Comparison of ENCODE assay signal across 17 cellular contexts in the genomic region with DNA sequence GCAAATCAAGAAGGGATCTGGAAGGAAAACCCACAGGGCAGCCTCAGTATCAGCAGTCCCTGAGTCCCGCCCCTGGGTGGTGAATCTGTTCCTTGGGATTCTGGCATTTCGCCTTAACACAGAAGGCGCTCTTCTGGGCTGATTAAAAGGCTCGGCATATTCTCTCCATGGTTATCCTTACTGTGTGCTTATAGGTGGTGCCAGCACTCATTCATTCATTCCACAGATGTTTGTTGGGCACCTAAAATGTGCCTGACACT. TPM values are rescaled to one million over a fixed set of nuclear protein-coding genes. Genes with fewer than 3 reads are reported as not detected.
DNase-seq lines count a peak whose midpoint lies in the region; ATAC-seq lines count a peak whose summit lies in the region.
"Had no signal": no experiment of that assay in that cellular context is flagged by ENCODE, and none has a peak within 500 bp of the region (broad histone marks: within the 10 kb centered on the region; RNA-seq: fewer than 3 reads in every experiment).

No MANE protein-coding gene starts in this region.

- in situ Hi-C loops in G401 (cut with HindIII; ENCODE audit: low sequenced_read_pairs): loop anchor here (25.0 kb wide), 1 partner anchor 204 kb away; no protein-coding TSS in a partner anchor

- peak overlapping the region; percentile 4 for H3K9ac ChIP-seq in adipocyte (ENCODE audit: low read length)
- no peak overlapping the region for H3K9ac ChIP-seq in mesendoderm (ENCODE audit: low read length)

- H3K9me3 ChIP-seq in adipocyte (ENCODE audit: control insufficient read depth, low read length): no peaks in the 10 kb centered on the region
- H3K9me3 ChIP-seq: vagina had no signal

- H3K4me1 ChIP-seq in adipocyte (ENCODE audit: control insufficient read depth, insufficient read depth, low read length): peaks cover 5% of the 10 kb centered on the region
- H3K4me1 ChIP-seq in mesendoderm (ENCODE audit: control insufficient read depth, low read depth, low read length): no peaks in the 10 kb centered on the region

- no peaks in the 10 kb centered on the region for H3K36me3 Mint-ChIP-seq in activated T-helper 17 cell treated with anti-CD3 and anti-CD28 coated beads, Interleukin-2, amount 50 U/mL, for 72 hours (ENCODE audit: low read depth)
- H3K36me3 Mint-ChIP-seq: T-cell had no signal

- H3K27ac ChIP-seq in mesendoderm (ENCODE audit: low read depth, low read length): no peak overlapping the region
- H3K27ac ChIP-seq: vagina had no signal

- H3K79me2 ChIP-seq in mesendoderm (ENCODE audit: control insufficient read depth, insufficient read depth, low read length): no peaks in the 10 kb centered on the region

- no peaks in the 10 kb centered on the region for H3K9me3 Mint-ChIP-seq in activated T-helper 17 cell treated with anti-CD3 and anti-CD28 coated beads, Interleukin-2, amount 50 U/mL, for 72 hours
- H3K9me3 Mint-ChIP-seq: T-cell had no signal

- H2AK5ac ChIP-seq in mesendoderm (ENCODE audit: low read length): no peak overlapping the region

- H3K4me3 Mint-ChIP-seq in activated T-helper 17 cell treated with anti-CD3 and anti-CD28 coated beads, Interleukin-2, amount 50 U/mL, for 72 hours: no peak overlapping the region

- DNase-seq in NCI-H82 (lab: John Stamatoyannopoulos, UW) (peak; percentile 14), NCI-H82 treated with DMSO at 0.1 percent for 48 hours (lab: John Stamatoyannopoulos, UW; ENCODE audit: unreplicated experiment) (no peak), G401 (ENCODE audit: low spot score) (peak; percentile 27), adipocyte (ENCODE audit: low read depth) (no peak), mesendoderm (peak; percentile 67), NCI-H510A (lab: John Stamatoyannopoulos, UW) (no peak)
- no peak for DNase-seq in activated effector memory CD4-positive, alpha-beta T cell treated with anti-CD3 and anti-CD28 coated beads, Interleukin-2, amount 50 U/mL, for 16 hours
- DNase-seq: activated CD4-positive, CD25-positive, alpha-beta regulatory T cell treated with anti-CD3 and anti-CD28 coated beads, Interleukin-2, amount 50 U/mL, for 72 hours; activated T-cell treated with anti-CD3 and anti-CD28 coated beads, Interleukin-2, amount 50 U/mL, for 1 hour; GOT3; NCI-H1092 treated with DMSO at 0.1 percent for 48 hours; NCI-H345; PC-3; stimulated activated naive CD4-positive, alpha-beta T cell treated with Interleukin-2 at 50 U/mL for 16 hours; T-cell had no signal

- H3K23ac ChIP-seq in mesendoderm (ENCODE audit: low read length): no peak overlapping the region

- no peak overlapping the region for H2BK120ac ChIP-seq in mesendoderm (ENCODE audit: low read depth, low read length)

- H3K56ac ChIP-seq in mesendoderm (ENCODE audit: low read length): no peak overlapping the region

- H2BK15ac ChIP-seq in mesendoderm (replicated peaks; ENCODE audit: low read depth): no peak overlapping the region

- peaks cover 16% of the 10 kb centered on the region for H3K4me1 Mint-ChIP-seq in activated T-helper 17 cell treated with anti-CD3 and anti-CD28 coated beads, Interleukin-2, amount 50 U/mL, for 72 hours

- H2BK5ac ChIP-seq in mesendoderm (ENCODE audit: low read length): no peak overlapping the region

- H3K27me3 ChIP-seq in adipocyte (replicated peaks; ENCODE audit: control insufficient read depth, insufficient read depth, low read length) (peaks cover 8% of the 10 kb centered on the region), mesendoderm (ENCODE audit: insufficient read depth, low read length, poor library complexity) (no peaks in the 10 kb centered on the region)
- H3K27me3 ChIP-seq: vagina had no signal

- H3K79me1 ChIP-seq in mesendoderm (ENCODE audit: low read length): no peaks in the 10 kb centered on the region

- H3K27me3 Mint-ChIP-seq in activated T-helper 17 cell treated with anti-CD3 and anti-CD28 coated beads, Interleukin-2, amount 50 U/mL, for 72 hours: no peaks in the 10 kb centered on the region
- H3K27me3 Mint-ChIP-seq: T-cell had no signal

- no peak for ATAC-seq in activated T-helper 17 cell treated with anti-CD3 and anti-CD28 coated beads, Interleukin-2, amount 50 U/mL, for 72 hours (replicated peaks)
- ATAC-seq: T-cell had no signal

- H4K8ac ChIP-seq in mesendoderm (ENCODE audit: low read depth, low read length): no peak overlapping the region

- no peak overlapping the region for H3K4ac ChIP-seq in mesendoderm (ENCODE audit: low read depth, low read length)

- no CpG with 5 or more reads among the region's 4 CpGs for WGBS in mesendoderm (ENCODE audit: extremely low coverage, insufficient coverage, low lambda C conversion rate)

- no peak overlapping the region for H4K5ac ChIP-seq in mesendoderm (ENCODE audit: low read length)

- H3K4me3 ChIP-seq in adipocyte (ENCODE audit: low read length) (no peak overlapping the region), mesendoderm (ENCODE audit: low read length) (no peak overlapping the region)
- H3K4me3 ChIP-seq: vagina had no signal

- H3K27ac Mint-ChIP-seq in activated T-helper 17 cell treated with anti-CD3 and anti-CD28 coated beads, Interleukin-2, amount 50 U/mL, for 72 hours: no peak overlapping the region

- no peak overlapping the region for H3K18ac ChIP-seq in mesendoderm (ENCODE audit: low read length)

- H3K36me3 ChIP-seq in adipocyte (ENCODE audit: control insufficient read depth, insufficient read depth, low read length, severe bottlenecking): no peaks in the 10 kb centered on the region
- H3K36me3 ChIP-seq in mesendoderm (ENCODE audit: control insufficient read depth, insufficient read depth, low read length): no peaks in the 10 kb centered on the region
- H3K36me3 ChIP-seq: vagina had no signal

- no peak overlapping the region for H3K4me2 ChIP-seq in mesendoderm (ENCODE audit: low read length)

RNA-seq across cellular contexts. Expression of a gene that starts 12.1 kb away (rescaled TPM):
- total RNA-seq in G401 (2014; rRNA removed; shearing (Covaris generic)): 78.3 and 99.2 TPM in 2 replicates
- polyA plus RNA-seq in mesendoderm (2013, experiment 1 of 2): 24.8 TPM
- polyA plus RNA-seq in mesendoderm (2013, experiment 2 of 2): 24.2 TPM
- 10 to 100 TPM; 35.2 to 36.6 TPM for total RNA-seq in activated T-helper 17 cell treated with anti-CD3 and anti-CD28 coated beads, Interleukin-2, amount 50 U/mL, for 72 hours

Comparison
In these comparisons a context has a peak if more than half of its experiments do, and no peak if none do; other contexts are left out.
1. DNase-seq: peak in NCI-H82 (single experiment), G401 (single experiment) and mesendoderm (single experiment); none in NCI-H82 treated with DMSO at 0.1 percent for 48 hours (single experiment), adipocyte (single experiment), activated effector memory CD4-positive, alpha-beta T cell treated with anti-CD3 and anti-CD28 coated beads, Interleukin-2, amount 50 U/mL, for 16 hours (single experiment) and NCI-H510A (single experiment).